Comparison of ENCODE assay signal across 19 cellular contexts in genomic region chr11:1531418-1531817, GRCh38. TPM values are rescaled to one million over a fixed set of nuclear protein-coding genes. Genes with fewer than 3 reads are reported as not detected.
A peak's percentile ranks its signal among the peaks of the same experiment; 100 is the strongest.
DNase-seq lines count a peak whose midpoint lies in the region; ATAC-seq, FAIRE-seq and TF ChIP-seq lines count a peak whose summit lies in the region.
"Had no signal": no experiment of that assay in that cellular context is flagged by ENCODE, and none has a peak within 500 bp of the region (broad histone marks: within the 10 kb centered on the region; RNA-seq: fewer than 3 reads in every experiment).

No MANE protein-coding gene starts in this region.

- H3K9ac ChIP-seq in keratinocyte (ENCODE audit: control insufficient read depth, extremely low read depth, insufficient read depth, low read length), result peak overlapping the region; percentile 74

- H3K4me3 Mint-ChIP-seq in activated naive CD4-positive, alpha-beta T cell treated with anti-CD3 and anti-CD28 coated beads, Interleukin-2, amount 50 U/mL, for 24 hours, result no peak overlapping the region
- H3K4me3 Mint-ChIP-seq in Caco-2 (ENCODE audit: unreplicated experiment), result no peak overlapping the region
- H3K4me3 Mint-ChIP-seq in CD4-positive, alpha-beta memory T cell, result peak overlapping the region in 1 of 8 donors; percentile 17

- H3K4me1 ChIP-seq in keratinocyte (ENCODE audit: control insufficient read depth, extremely low read depth, insufficient read depth, low read length), result peaks cover 62% of the 10 kb centered on the region
- peaks cover 26 to 63% of the 10 kb centered on the region in 2 donors for H3K4me1 ChIP-seq in thoracic aorta (ENCODE audit: control insufficient read depth in 1 of 2, low read depth in 2 of 2)
- H3K4me1 ChIP-seq in Caco-2, result no peaks in the 10 kb centered on the region
- peaks cover 78% of the 10 kb centered on the region for H3K4me1 ChIP-seq in CD4-positive, alpha-beta memory T cell (ENCODE audit: insufficient read depth, low read length)

- dilution Hi-C loops in keratinocyte (cut with MboI; ENCODE audit: extremely low pct_ligation_motif_present, low sequenced_read_pairs), result loop anchor here (10.0 kb wide), 1 partner anchor 103 kb away; no protein-coding TSS in a partner anchor

- H3K4me1 Mint-ChIP-seq in activated naive CD4-positive, alpha-beta T cell treated with anti-CD3 and anti-CD28 coated beads, Interleukin-2, amount 50 U/mL, for 24 hours, result peaks cover 54% of the 10 kb centered on the region
- H3K4me1 Mint-ChIP-seq in Caco-2 (ENCODE audit: low read depth, unreplicated experiment), result no peaks in the 10 kb centered on the region
- H3K4me1 Mint-ChIP-seq in CD4-positive, alpha-beta memory T cell, result peaks cover 30 to 87% (median 42%) of the 10 kb centered on the region in 4 donors

- H3K27ac Mint-ChIP-seq in activated naive CD4-positive, alpha-beta T cell treated with anti-CD3 and anti-CD28 coated beads, Interleukin-2, amount 50 U/mL, for 24 hours, result peak overlapping the region; percentile 5
- no peak overlapping the region for H3K27ac Mint-ChIP-seq in Caco-2 (ENCODE audit: unreplicated experiment)
- peak overlapping the region in 3 of 7 donors; percentile 54 to 88 (median 64) for H3K27ac Mint-ChIP-seq in CD4-positive, alpha-beta memory T cell

- H3K27me3 ChIP-seq in keratinocyte (ENCODE audit: control insufficient read depth, extremely low read depth, insufficient read depth, low read length) (no peaks in the 10 kb centered on the region), thoracic aorta (replicated peaks; ENCODE audit: insufficient read depth) (no peaks in the 10 kb centered on the region), Caco-2 (replicated peaks; ENCODE audit: control insufficient read depth, insufficient read depth, low read length) (no peaks in the 10 kb centered on the region)
- H3K27me3 ChIP-seq in CD4-positive, alpha-beta memory T cell (ENCODE audit: insufficient read depth, low read length), result no peaks in the 10 kb centered on the region

- no peaks in the 10 kb centered on the region for H3K36me3 Mint-ChIP-seq in activated naive CD4-positive, alpha-beta T cell treated with anti-CD3 and anti-CD28 coated beads, Interleukin-2, amount 50 U/mL, for 24 hours
- no peaks in the 10 kb centered on the region for H3K36me3 Mint-ChIP-seq in Caco-2 (ENCODE audit: insufficient read depth, unreplicated experiment)
- H3K36me3 Mint-ChIP-seq in CD4-positive, alpha-beta memory T cell, result peaks cover 9 to 20% of the 10 kb centered on the region in 2 donors

- BruUV-seq in Caco-2 (replicated peaks; lab: Mats Ljungman, UMichigan), result no TSS peak

- no peaks in the 10 kb centered on the region for H3K9me3 Mint-ChIP-seq in activated naive CD4-positive, alpha-beta T cell treated with anti-CD3 and anti-CD28 coated beads, Interleukin-2, amount 50 U/mL, for 24 hours
- H3K9me3 Mint-ChIP-seq in Caco-2 (ENCODE audit: unreplicated experiment), result no peaks in the 10 kb centered on the region
- no peaks in the 10 kb centered on the region for H3K9me3 Mint-ChIP-seq in CD4-positive, alpha-beta memory T cell

- CTCF ChIA-PET in Caco-2 (lab: Charles Lee), result no interaction called here
- CTCF ChIA-PET in CD4-positive, alpha-beta memory T cell (lab: Charles Lee; ENCODE audit: partially characterized antibody), result interaction anchor here (0.7 to 1.0 kb wide), 2 partner anchors 17 to 64 kb away, joined by 3 to 4 read pairs; no protein-coding TSS in a partner anchor

- no peak overlapping the region for H2AFZ ChIP-seq in keratinocyte (ENCODE audit: control insufficient read depth, low read length)

- peak; percentile 56 for FAIRE-seq in keratinocyte (lab: Jason Lieb, UNC)
- FAIRE-seq: H1 had no signal

- H3K9me3 ChIP-seq in keratinocyte (ENCODE audit: control insufficient read depth, low read depth, low read length) (no peaks in the 10 kb centered on the region), thoracic aorta (no peaks in the 10 kb centered on the region), Caco-2 (no peaks in the 10 kb centered on the region)
- no peaks in the 10 kb centered on the region for H3K9me3 ChIP-seq in CD4-positive, alpha-beta memory T cell (ENCODE audit: control insufficient read depth in 1 of 2, low read length in 2 of 2)

- peak overlapping the region in 2 of 3 experiments; percentile 48 to 54 for H3K4me3 ChIP-seq in keratinocyte (ENCODE audit: control insufficient read depth in 2 of 3, extremely low read depth in 1 of 3, insufficient read depth in 2 of 3, low read depth in 1 of 3, low read length in 3 of 3)
- peak overlapping the region; percentile 24 for H3K4me3 ChIP-seq in thoracic aorta
- no peak overlapping the region for H3K4me3 ChIP-seq in Caco-2 (ENCODE audit: low read depth, low read length)
- H3K4me3 ChIP-seq in CD4-positive, alpha-beta memory T cell (ENCODE audit: low read length in 2 of 2), result no peak overlapping the region

- H4K20me1 ChIP-seq in keratinocyte (ENCODE audit: control insufficient read depth, extremely low read depth, insufficient read depth, low read length), result peaks cover 37% of the 10 kb centered on the region

- peaks cover 30% of the 10 kb centered on the region for H3K9me1 ChIP-seq in keratinocyte (ENCODE audit: control insufficient read depth, extremely low read depth, insufficient read depth, low read length)

- H3K27me3 Mint-ChIP-seq in activated naive CD4-positive, alpha-beta T cell treated with anti-CD3 and anti-CD28 coated beads, Interleukin-2, amount 50 U/mL, for 24 hours, result no peaks in the 10 kb centered on the region
- H3K27me3 Mint-ChIP-seq in Caco-2 (ENCODE audit: insufficient read depth, unreplicated experiment), result no peaks in the 10 kb centered on the region
- H3K27me3 Mint-ChIP-seq in CD4-positive, alpha-beta memory T cell, result no peaks in the 10 kb centered on the region

- POLR2A ChIA-PET in Caco-2 (lab: Charles Lee), result no interaction called here
- POLR2A ChIA-PET in CD4-positive, alpha-beta memory T cell (lab: Charles Lee; ENCODE audit: partially characterized antibody), result no interaction called here

- H3K4me2 ChIP-seq in keratinocyte (ENCODE audit: control insufficient read depth, extremely low read depth, insufficient read depth, low read depth, low read length), result peak overlapping the region; percentile 58

- TF ChIP-seq CTCF in keratinocyte (optimal IDR thresholded peaks at IDR 0.05 in 1 of 3, IDR thresholded peaks at IDR 0.05 in 1 of 3, conservative IDR thresholded peaks at IDR 0.05 in 1 of 3; ENCODE audit: extremely low read depth in 1 of 3, insufficient read depth in 2 of 3, low read length in 3 of 3) (peak in 1 of 3 experiments; percentile 49), thoracic aorta (IDR thresholded peaks at IDR 0.05) (no peak), Caco-2 (IDR thresholded peaks at IDR 0.05; ENCODE audit: insufficient read depth in 1 of 2, low read depth in 1 of 2, low read length in 1 of 2, severe bottlenecking in 1 of 2, unreplicated experiment in 1 of 2) (no peak)

- peak overlapping the region; percentile 61 for H3K27ac ChIP-seq in cingulate gyrus (ENCODE audit: low read depth, low read length)
- peak overlapping the region; percentile 86 for H3K27ac ChIP-seq in keratinocyte (ENCODE audit: control insufficient read depth, insufficient read depth, low read length)
- H3K27ac ChIP-seq in thoracic aorta, result peak overlapping the region; percentile 63 to 65
- H3K27ac ChIP-seq in CD4-positive, alpha-beta memory T cell (ENCODE audit: low read depth, low read length), result no peak overlapping the region

- no peak for DNase-seq in activated naive CD4-positive, alpha-beta T cell treated with anti-CD3 and anti-CD28 coated beads, Interleukin-2, amount 50 U/mL, for 16 hours
- DNase-seq in keratinocyte (ENCODE audit: low read depth, low spot score) (no peak), thoracic aorta (ENCODE audit: low spot score) (no peak), retina (no peak), Caco-2 (no peak)
- DNase-seq in CD4-positive, alpha-beta memory T cell, result no peak
- DNase-seq: activated CD4-positive, alpha-beta T cell treated with anti-CD3 and anti-CD28 coated beads, Interleukin-2, amount 50 U/mL, for 4 hours; activated gamma-delta T cell; cortex of kidney; DMS53; left colon; NCI-H2227 treated with DMSO at 0.1 percent for 48 hours; PC-3; stimulated activated CD8-positive, alpha-beta memory T cell treated with anti-CD3 and anti-CD28 coated beads, Interleukin-4, amount 100 ng/mL, for 48 hours had no signal

- peaks cover 73% of the 10 kb centered on the region for H3K79me2 ChIP-seq in keratinocyte (ENCODE audit: control insufficient read depth, insufficient read depth, low read length)

- H3K36me3 ChIP-seq in keratinocyte (ENCODE audit: control insufficient read depth in 2 of 2, extremely low read depth in 1 of 2, insufficient read depth in 2 of 2, low read length in 2 of 2) (peaks cover 0 to 3% of the 10 kb centered on the region in 2 experiments), thoracic aorta (no peaks in the 10 kb centered on the region), Caco-2 (ENCODE audit: control insufficient read depth, insufficient read depth, low read length) (no peaks in the 10 kb centered on the region; the same call in none of the 2 replicates)
- peaks cover 26% of the 10 kb centered on the region for H3K36me3 ChIP-seq in CD4-positive, alpha-beta memory T cell (ENCODE audit: insufficient read depth, low read length)

- ATAC-seq in thoracic aorta (ENCODE audit: insufficient number of reproducible peaks, low FRiP score, low read depth), result no peak
- ATAC-seq: left colon, PC-3 had no signal

- intact Hi-C loops in Caco-2 (cut with micrococcal nuclease; ENCODE audit: unreplicated experiment), result no loop called here
- intact Hi-C loops in CD4-positive, alpha-beta memory T cell (cut with micrococcal nuclease), result no loop called here

RNA-seq across cellular contexts. Expression of gene DUSP8, which starts 40.7 kb away (rescaled TPM):
- 0.58 to 1.7 TPM (median 1.3 TPM) in 3 replicates for polyA plus RNA-seq in keratinocyte
- polyA plus RNA-seq in keratinocyte (2011; ENCODE audit: low read depth), result 1.7 TPM
- polyA plus RNA-seq in keratinocyte (2011; cell fraction: cytosol; rRNA removed), result 1.7 and 2.5 TPM in 2 replicates
- 5.6 and 7.0 TPM in 2 replicates for polyA plus RNA-seq in keratinocyte (2011; cell fraction: nucleus; rRNA removed)
- polyA plus RNA-seq in keratinocyte (2012; ENCODE audit: low replicate concordance), result 1.0 and 4.9 TPM in 2 replicates
- polyA minus RNA-seq in keratinocyte, result 0.43 to 2.8 TPM (median 1.3 TPM) in 3 replicates
- 4.0 TPM for polyA minus RNA-seq in keratinocyte (2011; cell fraction: cytosol; rRNA and poly(A)+ RNA removed)
- 1.5 and 1.6 TPM in 2 replicates for polyA minus RNA-seq in keratinocyte (2011; cell fraction: nucleus; rRNA and poly(A)+ RNA removed)
- 1 to 10 TPM; 3.7 to 7.6 TPM for total RNA-seq in thoracic aorta
- total RNA-seq in Caco-2 (2022), result 7.7 and 12.1 TPM in 2 replicates
- total RNA-seq in CD4-positive, alpha-beta memory T cell, result 1 to 10 TPM; 5.8 TPM
- 1 to 10 TPM in 1 of 2 donors, not detected in 1; 1.5 TPM for polyA plus RNA-seq in CD4-positive, alpha-beta memory T cell

RNA-seq across cellular contexts. Expression of gene MOB2, which starts 44.8 kb away (rescaled TPM):
- polyA plus RNA-seq in keratinocyte, result 33.7 to 61.9 TPM (median 37.7 TPM) in 3 replicates
- polyA plus RNA-seq in keratinocyte (2011; ENCODE audit: low read depth), result 14.2 TPM
- polyA plus RNA-seq in keratinocyte (2011; cell fraction: cytosol; rRNA removed), result 30.9 and 44.1 TPM in 2 replicates
- polyA plus RNA-seq in keratinocyte (2011; cell fraction: nucleus; rRNA removed), result 38.5 and 44.9 TPM in 2 replicates
- 33.6 and 52.3 TPM in 2 replicates for polyA plus RNA-seq in keratinocyte (2012; ENCODE audit: low replicate concordance)
- 35.1 to 51.3 TPM (median 47.5 TPM) in 3 replicates for polyA minus RNA-seq in keratinocyte
- polyA minus RNA-seq in keratinocyte (2011; cell fraction: cytosol; rRNA and poly(A)+ RNA removed), result 40.7 TPM
- polyA minus RNA-seq in keratinocyte (2011; cell fraction: nucleus; rRNA and poly(A)+ RNA removed), result 16.0 and 17.3 TPM in 2 replicates
- total RNA-seq in thoracic aorta (10 to 100 TPM; 31.4 to 87.7 TPM), Caco-2 (2022) (29.6 and 32.7 TPM in 2 replicates)
- 10 to 100 TPM; 73.1 to 74.1 TPM for total RNA-seq in CD4-positive, alpha-beta memory T cell
- 10 to 100 TPM; 48.8 to 67.0 TPM for polyA plus RNA-seq in CD4-positive, alpha-beta memory T cell

RNA-seq across cellular contexts. Expression of gene KRTAP5-1, which starts 53.7 kb away (rescaled TPM):
- polyA plus RNA-seq in keratinocyte, result not detected in 3 replicates
- not detected for polyA plus RNA-seq in keratinocyte (2011; ENCODE audit: low read depth)
- polyA plus RNA-seq in keratinocyte (2011; cell fraction: cytosol; rRNA removed), result not detected in 2 replicates
- polyA plus RNA-seq in keratinocyte (2011; cell fraction: nucleus; rRNA removed), result not detected in 2 replicates
- not detected in 2 replicates for polyA plus RNA-seq in keratinocyte (2012; ENCODE audit: low replicate concordance)
- polyA minus RNA-seq in keratinocyte, result not detected in 3 replicates
- polyA minus RNA-seq in keratinocyte (2011; cell fraction: cytosol; rRNA and poly(A)+ RNA removed), result not detected
- polyA minus RNA-seq in keratinocyte (2011; cell fraction: nucleus; rRNA and poly(A)+ RNA removed), result not detected in 2 replicates
- not detected for total RNA-seq in thoracic aorta
- total RNA-seq in Caco-2 (2022), result not detected in 2 replicates
- total RNA-seq in CD4-positive, alpha-beta memory T cell, result not detected
- under 1 TPM in 1 of 2 donors, not detected in 1; 0.29 TPM for polyA plus RNA-seq in CD4-positive, alpha-beta memory T cell
- total RNA-seq: H1; HT1080; left colon; PC-3; T-helper 1 cell treated with Interleukin-12 subunit alpha and Interleukin-12 subunit beta and Interleukin-4 antibody, amounts not matched to agents 30 ng/mL and 1 ng/mL, for 36 hours had no signal
- polyA plus RNA-seq: H1 had no signal

Comparison
In these comparisons a context has a peak if more than half of its experiments do, and no peak if none do; other contexts are left out.
1. H3K4me3 ChIP-seq: peak in keratinocyte (2 of 3) and thoracic aorta (single experiment); none in Caco-2 (single experiment) and CD4-positive, alpha-beta memory T cell (0 of 2).